9 cellular contexts compared by ENCODE assay signal in the genomic region with DNA sequence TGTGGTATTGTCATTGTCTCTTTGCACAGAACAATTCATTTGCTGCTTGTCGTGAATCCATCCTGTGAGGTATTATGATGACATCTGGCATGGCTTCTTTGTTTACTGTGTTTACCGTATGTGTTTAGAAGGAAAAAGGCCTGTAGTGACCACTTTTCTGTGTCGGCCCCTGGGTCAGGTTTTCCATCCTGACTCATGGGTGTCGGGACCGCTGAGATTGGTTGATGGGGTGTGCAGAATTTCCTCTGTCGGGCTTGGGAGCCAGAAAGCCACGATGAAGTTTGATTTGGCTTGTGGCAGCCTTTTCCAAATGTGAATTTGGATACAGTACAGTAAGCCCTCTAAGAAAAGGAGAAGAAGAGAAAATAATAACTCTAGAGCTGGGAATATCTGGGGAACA.
A peak's percentile ranks its signal among the peaks of the same experiment; 100 is the strongest.
DNase-seq lines count a peak whose midpoint lies in the region; ATAC-seq, FAIRE-seq and TF ChIP-seq lines count a peak whose summit lies in the region.
"Had no signal": no experiment of that assay in that cellular context is flagged by ENCODE, and none has a peak within 500 bp of the region (broad histone marks: within the 10 kb centered on the region; RNA-seq: fewer than 3 reads in every experiment).

No MANE protein-coding gene starts in this region.

- H4K20me1 ChIP-seq in GM12878 (ENCODE audit: control insufficient read depth, insufficient read depth) = no peaks in the 10 kb centered on the region; the same call in 1 of the 2 replicates

- BruUV-seq in GM12878 (replicated peaks; lab: Mats Ljungman, UMichigan) = no TSS peak

- H3K4me1 ChIP-seq in GM12878 (ENCODE audit: control insufficient read depth, insufficient read depth, low read length) (peaks cover 30% of the 10 kb centered on the region), subcutaneous abdominal adipose tissue (ENCODE audit: control insufficient read depth in 5 of 5, insufficient read depth in 5 of 5, low read length in 5 of 5) (peaks cover 16 to 54% (median 43%) of the 10 kb centered on the region in 5 donors)

- H3K27ac ChIP-seq in GM12878 (ENCODE audit: control insufficient read depth, insufficient read depth) = peak overlapping the region; percentile 78
- H3K27ac ChIP-seq in subcutaneous abdominal adipose tissue (ENCODE audit: low read depth, low read length) = peak overlapping the region; percentile 96

- no peaks in the 10 kb centered on the region; a peak in 1 of 4 replicates for H3K36me3 ChIP-seq in GM12878 (ENCODE audit: control insufficient read depth in 2 of 2, insufficient read depth in 2 of 2, low read length in 1 of 2)
- peaks cover 0 to 7% (median 0%) of the 10 kb centered on the region in 5 donors for H3K36me3 ChIP-seq in subcutaneous abdominal adipose tissue (ENCODE audit: control insufficient read depth in 5 of 5, insufficient read depth in 5 of 5, low read length in 5 of 5)

- peak; percentile 93 for DNase-seq in M059J (ENCODE audit: low read depth)
- DNase-seq in GM12878 (ENCODE audit: low read depth, low spot score) = no peak
- peak; percentile 66 for DNase-seq in kidney tubule cell (ENCODE audit: low spot score)
- no peak for DNase-seq in UCSD-AML1 (lab: John Stamatoyannopoulos, UW; ENCODE audit: unreplicated experiment)
- DNase-seq in GM12891 (ENCODE audit: insufficient read length, low spot score) = no peak
- DNase-seq in iPS-NIHi7 (ENCODE audit: extremely low spot score) = no peak
- DNase-seq: SIG-M5 had no signal

- H3K4me3 ChIP-seq in GM12878 = peak overlapping the region; percentile 22; the same call in 1 of the 2 replicates
- H3K4me3 ChIP-seq in subcutaneous abdominal adipose tissue (ENCODE audit: low read depth in 1 of 5, low read length in 5 of 5) = peak overlapping the region in 1 of 5 donors; percentile 40

- SMC1A ChIA-PET in GM12878 (lab: Charles Lee; ENCODE audit: uncharacterized antibody, unreplicated experiment) = interaction anchor here (1.4 to 23.1 kb wide), 5 partner anchors 15 to 142 kb away, joined by 3 to 441 read pairs (median 15); no protein-coding TSS in a partner anchor

- peak overlapping the region; percentile 71 for H3K4me2 ChIP-seq in GM12878 (ENCODE audit: control insufficient read depth, insufficient read depth)

- ATAC-seq in GM12878 (no peak), HG02759 (IDR thresholded peaks at IDR 0.05; ENCODE audit: unreplicated experiment) (no peak)

- no peak for TF ChIP-seq POLR2A in GM12878 (IDR thresholded peaks at IDR 0.05; ENCODE audit: low read depth, low read length)
- no peak for TF ChIP-seq POLR2A in GM12891 (IDR thresholded peaks at IDR 0.05; ENCODE audit: low read depth, low read length)

- RAD21 ChIA-PET in GM12878 (lab: Charles Lee; ENCODE audit: unreplicated experiment) = interaction anchor here (1.4 to 4.3 kb wide), 4 partner anchors 13 to 45 kb away, joined by 4 to 46 read pairs (median 9); no protein-coding TSS in a partner anchor

- H3K27me3 ChIP-seq in GM12878 (replicated peaks in 1 of 2; ENCODE audit: control insufficient read depth in 2 of 2, insufficient read depth in 2 of 2, low read length in 1 of 2) (no peaks in the 10 kb centered on the region), subcutaneous abdominal adipose tissue (ENCODE audit: control insufficient read depth in 5 of 5, insufficient read depth in 4 of 5, low read length in 5 of 5) (no peaks in the 10 kb centered on the region)

- no peak for TF ChIP-seq CTCF in GM12878 (IDR thresholded peaks at IDR 0.05 in 2 of 3, conservative IDR thresholded peaks at IDR 0.05 in 1 of 3; ENCODE audit: control insufficient read depth in 2 of 3, extremely low read depth in 1 of 3, insufficient read depth in 1 of 3, low read depth in 3 of 3, low read length in 3 of 3)

- H2AFZ ChIP-seq in GM12878 (ENCODE audit: control insufficient read depth, low read depth, low read length) = no peak overlapping the region

- FAIRE-seq in GM12878 (lab: Jason Lieb, UNC) (no peak), GM12891 (lab: Jason Lieb, UNC) (no peak)

- H3K9ac ChIP-seq in GM12878 (ENCODE audit: control insufficient read depth, insufficient read depth, low read length) (peak overlapping the region; percentile 65), subcutaneous abdominal adipose tissue (ENCODE audit: low read length in 5 of 5) (peak overlapping the region in 3 of 5 donors; percentile 19 to 64 (median 59))

- CTCF ChIA-PET in GM12878 (lab: Yijun Ruan, JAX) = no interaction called here

- TF ChIP-seq RAD21 in GM12878 (IDR thresholded peaks at IDR 0.05; ENCODE audit: insufficient read depth, low read depth, low read length) = no peak

- POLR2A ChIA-PET in GM12878 (lab: Charles Lee) = interaction anchor here (1.1 to 6.8 kb wide), 3 partner anchors 13 to 30 kb away, joined by 3 to 54 read pairs (median 5); no protein-coding TSS in a partner anchor

- WGBS in GM12878 (ENCODE audit: insufficient coverage, insufficient replicate concordance, low lambda C conversion rate, missing lambda C conversion rate) = 91% methylated on average over 7 of the region's 7 CpGs

- peaks cover 67% of the 10 kb centered on the region for H3K79me2 ChIP-seq in GM12878 (ENCODE audit: control insufficient read depth, insufficient read depth, low read length)

- in situ Hi-C loops in GM12878 (cut with MboI) = no loop called here

- no peak for TF ChIP-seq EP300 in GM12878 (IDR thresholded peaks at IDR 0.05; ENCODE audit: borderline replicate concordance in 1 of 2, control insufficient read depth in 1 of 2, low read depth in 2 of 2, low read length in 2 of 2)

- intact Hi-C loops in GM12878 (cut with micrococcal nuclease; ENCODE audit: unreplicated experiment) = no loop called here

- no peaks in the 10 kb centered on the region; the same call in 1 of the 3 replicates for H3K9me3 ChIP-seq in GM12878 (replicated peaks; ENCODE audit: control insufficient read depth, insufficient read depth, low read length)
- H3K9me3 ChIP-seq in subcutaneous abdominal adipose tissue (ENCODE audit: control insufficient read depth in 5 of 5, low read length in 5 of 5) = no peaks in the 10 kb centered on the region

TF ChIP-seq in GM12878, 131 proteins besides CTCF, POLR2A, EP300 and RAD21 (continues in another document):
- TF ChIP-seq GATAD2B (conservative IDR thresholded peaks at IDR 0.05; ENCODE audit: low read depth) = no peak
- TF ChIP-seq, protein P1, sequence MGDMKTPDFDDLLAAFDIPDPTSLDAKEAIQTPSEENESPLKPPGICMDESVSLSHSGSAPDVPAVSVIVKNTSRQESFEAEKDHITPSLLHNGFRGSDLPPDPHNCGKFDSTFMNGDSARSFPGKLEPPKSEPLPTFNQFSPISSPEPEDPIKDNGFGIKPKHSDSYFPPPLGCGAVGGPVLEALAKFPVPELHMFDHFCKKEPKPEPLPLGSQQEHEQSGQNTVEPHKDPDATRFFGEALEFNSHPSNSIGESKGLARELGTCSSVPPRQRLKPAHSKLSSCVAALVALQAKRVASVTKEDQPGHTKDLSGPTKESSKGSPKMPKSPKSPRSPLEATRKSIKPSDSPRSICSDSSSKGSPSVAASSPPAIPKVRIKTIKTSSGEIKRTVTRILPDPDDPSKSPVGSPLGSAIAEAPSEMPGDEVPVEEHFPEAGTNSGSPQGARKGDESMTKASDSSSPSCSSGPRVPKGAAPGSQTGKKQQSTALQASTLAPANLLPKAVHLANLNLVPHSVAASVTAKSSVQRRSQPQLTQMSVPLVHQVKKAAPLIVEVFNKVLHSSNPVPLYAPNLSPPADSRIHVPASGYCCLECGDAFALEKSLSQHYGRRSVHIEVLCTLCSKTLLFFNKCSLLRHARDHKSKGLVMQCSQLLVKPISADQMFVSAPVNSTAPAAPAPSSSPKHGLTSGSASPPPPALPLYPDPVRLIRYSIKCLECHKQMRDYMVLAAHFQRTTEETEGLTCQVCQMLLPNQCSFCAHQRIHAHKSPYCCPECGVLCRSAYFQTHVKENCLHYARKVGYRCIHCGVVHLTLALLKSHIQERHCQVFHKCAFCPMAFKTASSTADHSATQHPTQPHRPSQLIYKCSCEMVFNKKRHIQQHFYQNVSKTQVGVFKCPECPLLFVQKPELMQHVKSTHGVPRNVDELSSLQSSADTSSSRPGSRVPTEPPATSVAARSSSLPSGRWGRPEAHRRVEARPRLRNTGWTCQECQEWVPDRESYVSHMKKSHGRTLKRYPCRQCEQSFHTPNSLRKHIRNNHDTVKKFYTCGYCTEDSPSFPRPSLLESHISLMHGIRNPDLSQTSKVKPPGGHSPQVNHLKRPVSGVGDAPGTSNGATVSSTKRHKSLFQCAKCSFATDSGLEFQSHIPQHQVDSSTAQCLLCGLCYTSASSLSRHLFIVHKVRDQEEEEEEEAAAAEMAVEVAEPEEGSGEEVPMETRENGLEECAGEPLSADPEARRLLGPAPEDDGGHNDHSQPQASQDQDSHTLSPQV (IDR thresholded peaks at IDR 0.05) = no peak
- no peak for TF ChIP-seq NBN (IDR thresholded peaks at IDR 0.05)

TF ChIP-seq in GM12891, 5 proteins besides CTCF, POLR2A, EP300 and RAD21:
- TF ChIP-seq TAF1 (IDR thresholded peaks at IDR 0.05; ENCODE audit: low read depth, low read length) = no peak
- no peak for TF ChIP-seq SPI1 (IDR thresholded peaks at IDR 0.05; ENCODE audit: low read depth, low read length)
- TF ChIP-seq POLR2AphosphoS5 (IDR thresholded peaks at IDR 0.05; ENCODE audit: low read depth, low read length) = no peak
- no peak for TF ChIP-seq POU2F2 (IDR thresholded peaks at IDR 0.05; ENCODE audit: low read depth, low read length)
- no peak for TF ChIP-seq PAX5 (IDR thresholded peaks at IDR 0.05; ENCODE audit: insufficient read depth, low read length, severe bottlenecking)

Comparison
In these comparisons a context has a peak if more than half of its experiments do, and no peak if none do; other contexts are left out.
1. DNase-seq: peak in M059J (single experiment) and kidney tubule cell (single experiment); none in GM12878 (single experiment), UCSD-AML1 (single experiment), GM12891 (single experiment) and iPS-NIHi7 (single experiment).